In genomic region chr21:45875416-45875760, GRCh38 we compare ENCODE assay signal across 21 cellular contexts.
DNase-seq lines count a peak whose midpoint lies in the region; ATAC-seq and TF ChIP-seq lines count a peak whose summit lies in the region.
"Had no signal": no experiment of that assay in that cellular context is flagged by ENCODE, and none has a peak within 500 bp of the region (broad histone marks: within the 10 kb centered on the region; RNA-seq: fewer than 3 reads in every experiment).

No MANE protein-coding gene starts in this region.

- H4K20me1 ChIP-seq in hepatocyte (ENCODE audit: insufficient read depth, poor library complexity, severe bottlenecking) (no peaks in the 10 kb centered on the region), H9 (ENCODE audit: control insufficient read depth, insufficient read depth, insufficient read length) (no peaks in the 10 kb centered on the region)

- H3K9me3 ChIP-seq in Caco-2 = no peaks in the 10 kb centered on the region
- no peaks in the 10 kb centered on the region for H3K9me3 ChIP-seq in RWPE2 (ENCODE audit: severe bottlenecking)
- H3K9me3 ChIP-seq in hepatocyte (ENCODE audit: low read depth) = no peaks in the 10 kb centered on the region
- H3K9me3 ChIP-seq in H9 (ENCODE audit: control insufficient read depth, low read depth, low read length) = no peaks in the 10 kb centered on the region
- H3K9me3 ChIP-seq: body of pancreas, Peyer's patch, right atrium auricular region, tibial nerve had no signal

- H3T11ph ChIP-seq in H9 (ENCODE audit: low read length) = no peak overlapping the region

- H3K23ac ChIP-seq in H9 (ENCODE audit: insufficient read length, low read depth, low read length) = no peak overlapping the region

- H3K4me3 Mint-ChIP-seq in Caco-2 (ENCODE audit: unreplicated experiment) (peak overlapping the region; percentile 67), osteocyte (ENCODE audit: unreplicated experiment) (no peak overlapping the region), H9 (no peak overlapping the region)
- H3K4me3 Mint-ChIP-seq in T-helper 2 cell treated with Interferon-gamma antibody and Interleukin-4, amounts not matched to agents 5 μg/mL and 100 μg/mL, for 36 hours = no peak overlapping the region
- H3K4me3 Mint-ChIP-seq: activated naive CD8-positive, alpha-beta T cell; activated T-cell treated with anti-CD3 and anti-CD28 coated beads, Interleukin-2, amount 50 U/mL, for 72 hours; CD4-positive, CD25-positive, alpha-beta regulatory T cell; IgD-negative memory B cell; stimulated activated naive B cell treated with anti-CD40 and anti-IgM and Interleukin-4, amounts not matched to agents 10 μg/mL and 1 μg/mL and 100 μg/mL, for 72 hours had no signal

- BruUV-seq in Caco-2 (replicated peaks; lab: Mats Ljungman, UMichigan) = no TSS peak

- no peaks in the 10 kb centered on the region for H3K79me2 ChIP-seq in hepatocyte
- no peaks in the 10 kb centered on the region for H3K79me2 ChIP-seq in H9 (ENCODE audit: insufficient read depth, low read length)

- H2AFZ ChIP-seq in hepatocyte (no peak overlapping the region), H9 (ENCODE audit: low read length) (no peak overlapping the region)

- H3K36me3 Mint-ChIP-seq in Caco-2 (ENCODE audit: insufficient read depth, unreplicated experiment) (peaks cover 5% of the 10 kb centered on the region), osteocyte (ENCODE audit: unreplicated experiment) (no peaks in the 10 kb centered on the region), H9 (ENCODE audit: insufficient read depth in 1 of 3, low read depth in 3 of 3) (no peaks in the 10 kb centered on the region)
- no peaks in the 10 kb centered on the region for H3K36me3 Mint-ChIP-seq in T-helper 2 cell treated with Interferon-gamma antibody and Interleukin-4, amounts not matched to agents 5 μg/mL and 100 μg/mL, for 36 hours (ENCODE audit: low read depth)
- H3K36me3 Mint-ChIP-seq: CD4-positive, CD25-positive, alpha-beta regulatory T cell; IgD-negative memory B cell; stimulated activated naive B cell treated with anti-CD40 and anti-IgM and Interleukin-4, amounts not matched to agents 10 μg/mL and 1 μg/mL and 100 μg/mL, for 72 hours had no signal

- no peak overlapping the region for H3K9ac ChIP-seq in H9 (ENCODE audit: extremely low read depth, insufficient read length, low read length)

- POLR2A ChIA-PET in Caco-2 (lab: Charles Lee) = no interaction called here

- H3K4me2 ChIP-seq in hepatocyte (peak overlapping the region; percentile 70), H9 (ENCODE audit: insufficient read depth, insufficient read length, low read length) (no peak overlapping the region)

- H3K9me2 ChIP-seq in hepatocyte (replicated peaks; ENCODE audit: insufficient read depth) = no peaks in the 10 kb centered on the region

- H3K23me2 ChIP-seq in H9 (ENCODE audit: insufficient read length, low read depth, low read length, poor library complexity, severe bottlenecking) = no peaks in the 10 kb centered on the region

- H3K18ac ChIP-seq in H9 (ENCODE audit: insufficient read length, low read depth, low read length) = no peak overlapping the region

- H3K4ac ChIP-seq in H9 (ENCODE audit: low read depth, low read length) = no peak overlapping the region

- peak in 1 of 2 experiments; percentile 23 for DNase-seq in Caco-2
- no peak for DNase-seq in RWPE2 (ENCODE audit: low spot score)
- no peak for DNase-seq in hepatocyte (ENCODE audit: low spot score)
- DNase-seq in osteocyte (ENCODE audit: extremely low spot score, unreplicated experiment) = no peak
- DNase-seq in HuH-7 (ENCODE audit: low spot score) = no peak
- DNase-seq in NOMO-1 treated with dmso at 0.1 percent for 144 hours (lab: John Stamatoyannopoulos, UW; ENCODE audit: unreplicated experiment) = no peak
- DNase-seq in H9 = no peak
- DNase-seq in T-helper 2 cell treated with Interferon-gamma antibody and Interleukin-4, amounts not matched to agents 5 μg/mL and 100 μg/mL, for 36 hours (ENCODE audit: low spot score) = no peak
- DNase-seq: activated CD8-positive, alpha-beta memory T cell treated with anti-CD3 and anti-CD28 coated beads for 24 hours; CD4-positive, CD25-positive, alpha-beta regulatory T cell; NCI-H146; NCI-H774; occipital lobe; stimulated activated naive B cell treated with anti-CD40 and anti-IgM and Interleukin-4, amounts not matched to agents 10 μg/mL and 1 μg/mL and 100 μg/mL, for 72 hours had no signal

- H3K79me1 ChIP-seq in H9 (ENCODE audit: insufficient read depth, low read depth, low read length, poor library complexity, severe bottlenecking) = no peaks in the 10 kb centered on the region

- intact Hi-C loops in Caco-2 (cut with micrococcal nuclease; ENCODE audit: unreplicated experiment) = no loop called here

- no peak overlapping the region for H4K91ac ChIP-seq in H9 (ENCODE audit: insufficient read length, low read depth, low read length)

- peak overlapping the region; percentile 71 for H3K27ac Mint-ChIP-seq in Caco-2 (ENCODE audit: unreplicated experiment)
- H3K27ac Mint-ChIP-seq in osteocyte (ENCODE audit: unreplicated experiment) = peak overlapping the region; percentile 72
- peak overlapping the region in 1 of 3 experiments; percentile 39; a peak in 2 of 7 replicates for H3K27ac Mint-ChIP-seq in H9
- no peak overlapping the region for H3K27ac Mint-ChIP-seq in T-helper 2 cell treated with Interferon-gamma antibody and Interleukin-4, amounts not matched to agents 5 μg/mL and 100 μg/mL, for 36 hours
- H3K27ac Mint-ChIP-seq: activated naive CD8-positive, alpha-beta T cell; activated T-cell treated with anti-CD3 and anti-CD28 coated beads, Interleukin-2, amount 50 U/mL, for 72 hours; CD4-positive, CD25-positive, alpha-beta regulatory T cell; IgD-negative memory B cell; stimulated activated naive B cell treated with anti-CD40 and anti-IgM and Interleukin-4, amounts not matched to agents 10 μg/mL and 1 μg/mL and 100 μg/mL, for 72 hours had no signal

- no peaks in the 10 kb centered on the region for H3K9me3 Mint-ChIP-seq in Caco-2 (ENCODE audit: unreplicated experiment)
- no peaks in the 10 kb centered on the region for H3K9me3 Mint-ChIP-seq in osteocyte (ENCODE audit: unreplicated experiment)
- no peaks in the 10 kb centered on the region for H3K9me3 Mint-ChIP-seq in H9
- no peaks in the 10 kb centered on the region for H3K9me3 Mint-ChIP-seq in T-helper 2 cell treated with Interferon-gamma antibody and Interleukin-4, amounts not matched to agents 5 μg/mL and 100 μg/mL, for 36 hours
- H3K9me3 Mint-ChIP-seq: activated T-cell treated with anti-CD3 and anti-CD28 coated beads, Interleukin-2, amount 50 U/mL, for 72 hours; CD4-positive, CD25-positive, alpha-beta regulatory T cell; IgD-negative memory B cell; stimulated activated naive B cell treated with anti-CD40 and anti-IgM and Interleukin-4, amounts not matched to agents 10 μg/mL and 1 μg/mL and 100 μg/mL, for 72 hours had no signal

- H3K27me3 ChIP-seq in Caco-2 (replicated peaks; ENCODE audit: control insufficient read depth, insufficient read depth, low read length) = no peaks in the 10 kb centered on the region
- H3K27me3 ChIP-seq in RWPE2 (ENCODE audit: insufficient read depth, poor library complexity, severe bottlenecking) = no peaks in the 10 kb centered on the region
- no peaks in the 10 kb centered on the region for H3K27me3 ChIP-seq in hepatocyte
- H3K27me3 ChIP-seq in H9 (ENCODE audit: insufficient read depth, low read length) = no peaks in the 10 kb centered on the region
- H3K27me3 ChIP-seq: body of pancreas, Peyer's patch, right atrium auricular region, tibial nerve had no signal

- H4K5ac ChIP-seq in H9 (ENCODE audit: insufficient read length, low read depth, low read length) = no peak overlapping the region

- no peak overlapping the region for H2AK5ac ChIP-seq in H9 (ENCODE audit: insufficient read length, low read length)

- H2BK12ac ChIP-seq in H9 (ENCODE audit: insufficient read length, low read depth, low read length) = no peak overlapping the region

- TF ChIP-seq CTCF in Caco-2 (IDR thresholded peaks at IDR 0.05; ENCODE audit: insufficient read depth in 1 of 2, low read depth in 1 of 2, low read length in 1 of 2, severe bottlenecking in 1 of 2, unreplicated experiment in 1 of 2) (no peak), RWPE2 (IDR thresholded peaks at IDR 0.05; ENCODE audit: poor library complexity, severe bottlenecking) (no peak), hepatocyte (IDR thresholded peaks at IDR 0.05; ENCODE audit: poor library complexity) (no peak), osteocyte (IDR thresholded peaks at IDR 0.05) (no peak), H9 (conservative IDR thresholded peaks at IDR 0.05) (no peak)

- H3K4me1 Mint-ChIP-seq in Caco-2 (ENCODE audit: low read depth, unreplicated experiment) (no peaks in the 10 kb centered on the region), osteocyte (ENCODE audit: unreplicated experiment) (peaks cover 57% of the 10 kb centered on the region), H9 (peaks cover 2 to 4% of the 10 kb centered on the region in 2 experiments; a peak in 2 of 4 replicates)
- H3K4me1 Mint-ChIP-seq in T-helper 2 cell treated with Interferon-gamma antibody and Interleukin-4, amounts not matched to agents 5 μg/mL and 100 μg/mL, for 36 hours (ENCODE audit: low read depth) = no peaks in the 10 kb centered on the region

- H3K4me1 ChIP-seq in Caco-2 = peaks cover 13% of the 10 kb centered on the region
- H3K4me1 ChIP-seq in RWPE2 (ENCODE audit: insufficient read depth, poor library complexity, severe bottlenecking) = peaks cover 18% of the 10 kb centered on the region
- peaks cover 35% of the 10 kb centered on the region for H3K4me1 ChIP-seq in hepatocyte (ENCODE audit: insufficient read depth)
- H3K4me1 ChIP-seq in H9 (ENCODE audit: insufficient read depth, low read length) = no peaks in the 10 kb centered on the region
- H3K4me1 ChIP-seq: body of pancreas had no signal

- ATAC-seq in RWPE2 (ENCODE audit: low read depth) = no peak; the same call in 2 of the 3 replicates
- ATAC-seq: stimulated activated naive B cell treated with anti-CD40 and anti-IgM and Interleukin-4, amounts not matched to agents 10 μg/mL and 1 μg/mL and 100 μg/mL, for 72 hours had no signal

- H3K27me3 Mint-ChIP-seq in Caco-2 (ENCODE audit: insufficient read depth, unreplicated experiment) = peaks cover 16% of the 10 kb centered on the region
- no peaks in the 10 kb centered on the region for H3K27me3 Mint-ChIP-seq in osteocyte (ENCODE audit: unreplicated experiment)
- peaks cover 2% of the 10 kb centered on the region; the same call in 1 of the 2 replicates for H3K27me3 Mint-ChIP-seq in H9 (ENCODE audit: low read depth)
- H3K27me3 Mint-ChIP-seq in T-helper 2 cell treated with Interferon-gamma antibody and Interleukin-4, amounts not matched to agents 5 μg/mL and 100 μg/mL, for 36 hours (ENCODE audit: low read depth) = peaks cover 2% of the 10 kb centered on the region

- CTCF ChIA-PET in Caco-2 (lab: Charles Lee) = no interaction called here

- H4K8ac ChIP-seq in H9 (replicated peaks; ENCODE audit: insufficient read length, low read depth, low read length) = no peak overlapping the region

- no peak overlapping the region for H2BK5ac ChIP-seq in H9 (ENCODE audit: insufficient read length, low read length)

- no peak overlapping the region for H3K56ac ChIP-seq in H9 (ENCODE audit: insufficient read length, low read depth, low read length)

- no peaks in the 10 kb centered on the region for H3K36me3 ChIP-seq in Caco-2 (ENCODE audit: control insufficient read depth, insufficient read depth, low read length)
- H3K36me3 ChIP-seq in RWPE2 (ENCODE audit: low read depth) = no peaks in the 10 kb centered on the region
- no peaks in the 10 kb centered on the region for H3K36me3 ChIP-seq in hepatocyte (replicated peaks; ENCODE audit: insufficient read depth, low read depth)
- H3K36me3 ChIP-seq: Peyer's patch, right atrium auricular region, tibial nerve had no signal

- H2BK15ac ChIP-seq in H9 (ENCODE audit: low read depth, low read length) = no peak overlapping the region

- H3K27ac ChIP-seq in RWPE2 (ENCODE audit: poor library complexity, severe bottlenecking) (peak overlapping the region; percentile 56), hepatocyte (peak overlapping the region; percentile 86), H9 (ENCODE audit: insufficient read length, low read depth, low read length) (no peak overlapping the region)
- H3K27ac ChIP-seq: body of pancreas, right atrium auricular region, tibial nerve had no signal

- no peak overlapping the region for H2BK120ac ChIP-seq in H9 (ENCODE audit: low read depth, low read length, poor library complexity, severe bottlenecking)

- WGBS in hepatocyte (ENCODE audit: low lambda C conversion rate, missing lambda C conversion rate) = 68% methylated on average over 6 of the region's 6 CpGs
- no CpG with 5 or more reads among the region's 6 CpGs for WGBS in H9 (ENCODE audit: extremely low coverage, insufficient read length, low lambda C conversion rate)

- H3K4me3 ChIP-seq in Caco-2 (ENCODE audit: low read depth, low read length) (no peak overlapping the region), RWPE2 (ENCODE audit: severe bottlenecking) (no peak overlapping the region), hepatocyte (no peak overlapping the region)
- H3K4me3 ChIP-seq: body of pancreas, Peyer's patch, right atrium auricular region, tibial nerve had no signal

- H3K14ac ChIP-seq in H9 (ENCODE audit: insufficient read depth, low read length) = no peak overlapping the region

- H2BK20ac ChIP-seq in H9 (ENCODE audit: low read depth, low read length, poor library complexity, severe bottlenecking) = no peak overlapping the region
